ENCODE assay signal across 15 cellular contexts in genomic region chr14:77220246-77221017, GRCh38. TPM values are rescaled to one million over a fixed set of nuclear protein-coding genes. Genes with fewer than 3 reads are reported as not detected.
"Had no signal": no experiment of that assay in that cellular context is flagged by ENCODE, and none has a peak within 500 bp of the region (broad histone marks: within the 10 kb centered on the region; RNA-seq: fewer than 3 reads in every experiment).

No MANE protein-coding gene starts in this region.

- H3K4me3 ChIP-seq: ascending aorta, esophagus squamous epithelium, heart left ventricle, ovary, tibial nerve had no signal

- H3K9me2 ChIP-seq: SK-N-SH had no signal

- H3K4me1 ChIP-seq: ascending aorta, esophagus squamous epithelium, heart left ventricle, tibial nerve had no signal

- H3K4me1 Mint-ChIP-seq: activated naive CD8-positive, alpha-beta T cell treated with anti-CD3 and anti-CD28 coated beads, Interleukin-2, amount 50 U/mL, for 24 hours had no signal

- H3K4me3 Mint-ChIP-seq: activated naive CD8-positive, alpha-beta T cell treated with anti-CD3 and anti-CD28 coated beads, Interleukin-2, amount 50 U/mL, for 24 hours; nephron progenitor cell; T-helper 1 cell treated with Interleukin-12 subunit alpha and Interleukin-12 subunit beta and Interleukin-4 antibody, amounts not matched to agents 30 μg/mL and 1 μg/mL, for 36 hours had no signal

- H3K27me3 ChIP-seq: ascending aorta, ovary, tibial nerve had no signal

- H3K9me3 ChIP-seq: ascending aorta, esophagus squamous epithelium, heart left ventricle, ovary, SK-N-SH, tibial nerve had no signal

- DNase-seq: activated CD4-positive, alpha-beta T cell treated with anti-CD3 and anti-CD28 coated beads, Interleukin-2, amount 50 U/mL, for 48 hours; activated naive CD4-positive, alpha-beta T cell; activated naive CD8-positive, alpha-beta T cell treated with anti-CD3 and anti-CD28 coated beads, Interleukin-2, amount 50 U/mL, for 24 hours; esophagus squamous epithelium; foreskin fibroblast; mesenchymal stem cell; nephron progenitor cell; ovary; SK-N-SH had no signal

- H3K4me2 ChIP-seq: SK-N-SH had no signal

- ATAC-seq: activated CD4-positive, CD25-positive, alpha-beta regulatory T cell treated with anti-CD3 and anti-CD28 coated beads, Interleukin-2, amount 50 U/mL, for 24 hours; activated naive CD8-positive, alpha-beta T cell treated with anti-CD3 and anti-CD28 coated beads, Interleukin-2, amount 50 U/mL, for 24 hours had no signal

- H3K27ac Mint-ChIP-seq: activated naive CD8-positive, alpha-beta T cell treated with anti-CD3 and anti-CD28 coated beads, Interleukin-2, amount 50 U/mL, for 24 hours; nephron progenitor cell; T-helper 1 cell treated with Interleukin-12 subunit alpha and Interleukin-12 subunit beta and Interleukin-4 antibody, amounts not matched to agents 30 μg/mL and 1 μg/mL, for 36 hours had no signal

- H3K9me3 Mint-ChIP-seq: nephron progenitor cell; T-helper 1 cell treated with Interleukin-12 subunit alpha and Interleukin-12 subunit beta and Interleukin-4 antibody, amounts not matched to agents 30 μg/mL and 1 μg/mL, for 36 hours had no signal

- H3K27ac ChIP-seq: ascending aorta, esophagus squamous epithelium, heart left ventricle, ovary, tibial nerve had no signal

- H3K36me3 ChIP-seq: ascending aorta, esophagus squamous epithelium, heart left ventricle, ovary, tibial nerve had no signal

RNA-seq across cellular contexts. Expression of gene TMEM63C, which starts 38.8 kb away (rescaled TPM):
- total RNA-seq: tibial nerve had no signal

RNA-seq across cellular contexts. Expression of gene NGB, which starts 50.6 kb away (rescaled TPM):
- total RNA-seq: ascending aorta, esophagus squamous epithelium, heart left ventricle, left lobe of liver, tibial nerve had no signal
- polyA plus RNA-seq: heart left ventricle, SK-N-SH had no signal
